8 cellular contexts compared by ENCODE assay signal in genomic region chr22:50548046-50548912, GRCh38. TPM values are rescaled to one million over a fixed set of nuclear protein-coding genes. Genes with fewer than 3 reads are reported as not detected.
DNase-seq lines count a peak whose midpoint lies in the region; ATAC-seq and TF ChIP-seq lines count a peak whose summit lies in the region.

No MANE protein-coding gene starts in this region.

- TF ChIP-seq POLR2A in GM18526 (IDR thresholded peaks at IDR 0.05; ENCODE audit: extremely low read depth, insufficient read length) (peak; percentile 14), esophagus squamous epithelium (IDR thresholded peaks at IDR 0.05) (peak in 1 of 4 donors; percentile 23)

- H3K9me3 ChIP-seq in esophagus squamous epithelium = no peaks in the 10 kb centered on the region

- peak overlapping the region in 3 of 4 donors; percentile 18 to 50 (median 49) for H3K27ac ChIP-seq in esophagus squamous epithelium

- peak; percentile 65 to 67 for DNase-seq in activated CD4-positive, alpha-beta T cell treated with anti-CD3 and anti-CD28 coated beads, Interleukin-2, amount 50 U/mL, for 48 hours
- DNase-seq in esophagus squamous epithelium (lab: John Stamatoyannopoulos, UW) (no peak), foreskin melanocyte (no peak), mesenteric fat pad (ENCODE audit: low spot score) (no peak), DMS79 (lab: John Stamatoyannopoulos, UW) (no peak), posterior vena cava (ENCODE audit: low spot score) (no peak)
- peak in 1 of 2 donors; percentile 76 for DNase-seq in stimulated activated effector memory CD8-positive, alpha-beta T cell treated with anti-CD3 and anti-CD28 coated beads, Interleukin-12 subunit alpha, Interleukin-12 subunit beta, amount 100 ng/mL, for 72 hours (ENCODE audit: low spot score in 2 of 2)

- H3K4me1 ChIP-seq in esophagus squamous epithelium = peaks cover 18 to 60% (median 28%) of the 10 kb centered on the region in 3 donors

- peak overlapping the region; percentile 72 for H3K4me3 Mint-ChIP-seq in stimulated activated effector memory CD8-positive, alpha-beta T cell treated with anti-CD3 and anti-CD28 coated beads, Interleukin-12 subunit alpha, Interleukin-12 subunit beta, amount 100 ng/mL, for 72 hours

- WGBS in esophagus squamous epithelium, 2 donors = 93% methylated on average over 6 of the region's 56 CpGs; no CpG with 5 or more reads in 1 of the 2 donors

- no peaks in the 10 kb centered on the region for H3K36me3 ChIP-seq in esophagus squamous epithelium

- intact Hi-C loops in esophagus squamous epithelium (cut with DNase I) = no loop called here
- intact Hi-C loops in posterior vena cava (cut with DNase I) = no loop called here

- H3K9me3 Mint-ChIP-seq in stimulated activated effector memory CD8-positive, alpha-beta T cell treated with anti-CD3 and anti-CD28 coated beads, Interleukin-12 subunit alpha, Interleukin-12 subunit beta, amount 100 ng/mL, for 72 hours = no peaks in the 10 kb centered on the region

- peak overlapping the region; percentile 5 to 59 (median 30) for H3K4me3 ChIP-seq in esophagus squamous epithelium

- H3K4me1 Mint-ChIP-seq in stimulated activated effector memory CD8-positive, alpha-beta T cell treated with anti-CD3 and anti-CD28 coated beads, Interleukin-12 subunit alpha, Interleukin-12 subunit beta, amount 100 ng/mL, for 72 hours = peaks cover 38% of the 10 kb centered on the region

- peaks cover 0 to 69% (median 0%) of the 10 kb centered on the region in 4 donors for H3K27me3 ChIP-seq in esophagus squamous epithelium

- TF ChIP-seq CTCF in esophagus squamous epithelium (IDR thresholded peaks at IDR 0.05) = no peak

- H3K36me3 Mint-ChIP-seq in stimulated activated effector memory CD8-positive, alpha-beta T cell treated with anti-CD3 and anti-CD28 coated beads, Interleukin-12 subunit alpha, Interleukin-12 subunit beta, amount 100 ng/mL, for 72 hours = peaks cover 9% of the 10 kb centered on the region

- peak; percentile 60 for ATAC-seq in stimulated activated effector memory CD8-positive, alpha-beta T cell treated with anti-CD3 and anti-CD28 coated beads, Interleukin-12 subunit alpha, Interleukin-12 subunit beta, amount 100 ng/mL, for 72 hours

- H3K27ac Mint-ChIP-seq in stimulated activated effector memory CD8-positive, alpha-beta T cell treated with anti-CD3 and anti-CD28 coated beads, Interleukin-12 subunit alpha, Interleukin-12 subunit beta, amount 100 ng/mL, for 72 hours = peak overlapping the region; percentile 79

RNA-seq across cellular contexts. Expression of gene KLHDC7B, which starts 2.6 kb away (rescaled TPM):
- total RNA-seq in esophagus squamous epithelium (under 1 TPM; 0.26 to 0.53 (median 0.40) TPM), mesenteric fat pad (0.10 TPM), posterior vena cava (under 1 TPM; 0.14 to 0.28 TPM)

RNA-seq across cellular contexts. Expression of gene SYCE3, which starts 14.4 kb away (rescaled TPM):
- total RNA-seq in esophagus squamous epithelium (1 to 10 TPM in 1 of 4 donors, not detected in 3; 1.8 TPM), mesenteric fat pad (not detected), posterior vena cava (not detected)

RNA-seq across cellular contexts. Expression of gene TYMP, which starts 18.5 kb away (rescaled TPM):
- total RNA-seq in esophagus squamous epithelium (100 to 1,000 TPM in 2 of 4 donors, 10 to 100 TPM in 2; 86.0 to 281 (median 137) TPM), mesenteric fat pad (165 TPM), posterior vena cava (10 to 100 TPM; 52.8 to 63.8 TPM)

RNA-seq across cellular contexts. Expression of gene SCO2, which starts 22.9 kb away (rescaled TPM):
- total RNA-seq in esophagus squamous epithelium (10 to 100 TPM in 1 of 4 donors, 1 to 10 TPM in 3; 5.1 to 14.9 (median 6.7) TPM), mesenteric fat pad (9.6 TPM), posterior vena cava (1 to 10 TPM in 1 of 2 donors, not detected in 1; 2.6 TPM)

RNA-seq across cellular contexts. Expression of gene CPT1B, which starts 29.9 kb away (rescaled TPM):
- total RNA-seq in esophagus squamous epithelium (10 to 100 TPM in 1 of 4 donors, 1 to 10 TPM in 3; 3.5 to 17.6 (median 8.2) TPM), mesenteric fat pad (10.4 TPM), posterior vena cava (1 to 10 TPM; 6.0 to 8.1 TPM)

Comparison
In these comparisons a context has a peak if more than half of its experiments do, and no peak if none do; other contexts are left out.
1. DNase-seq: peak in activated CD4-positive, alpha-beta T cell treated with anti-CD3 and anti-CD28 coated beads, Interleukin-2, amount 50 U/mL, for 48 hours (2 of 2); none in esophagus squamous epithelium (single experiment), foreskin melanocyte (single experiment), mesenteric fat pad (single experiment), DMS79 (single experiment) and posterior vena cava (single experiment).